Comparison of ENCODE assay signal across 1 cellular context in the genomic region with DNA sequence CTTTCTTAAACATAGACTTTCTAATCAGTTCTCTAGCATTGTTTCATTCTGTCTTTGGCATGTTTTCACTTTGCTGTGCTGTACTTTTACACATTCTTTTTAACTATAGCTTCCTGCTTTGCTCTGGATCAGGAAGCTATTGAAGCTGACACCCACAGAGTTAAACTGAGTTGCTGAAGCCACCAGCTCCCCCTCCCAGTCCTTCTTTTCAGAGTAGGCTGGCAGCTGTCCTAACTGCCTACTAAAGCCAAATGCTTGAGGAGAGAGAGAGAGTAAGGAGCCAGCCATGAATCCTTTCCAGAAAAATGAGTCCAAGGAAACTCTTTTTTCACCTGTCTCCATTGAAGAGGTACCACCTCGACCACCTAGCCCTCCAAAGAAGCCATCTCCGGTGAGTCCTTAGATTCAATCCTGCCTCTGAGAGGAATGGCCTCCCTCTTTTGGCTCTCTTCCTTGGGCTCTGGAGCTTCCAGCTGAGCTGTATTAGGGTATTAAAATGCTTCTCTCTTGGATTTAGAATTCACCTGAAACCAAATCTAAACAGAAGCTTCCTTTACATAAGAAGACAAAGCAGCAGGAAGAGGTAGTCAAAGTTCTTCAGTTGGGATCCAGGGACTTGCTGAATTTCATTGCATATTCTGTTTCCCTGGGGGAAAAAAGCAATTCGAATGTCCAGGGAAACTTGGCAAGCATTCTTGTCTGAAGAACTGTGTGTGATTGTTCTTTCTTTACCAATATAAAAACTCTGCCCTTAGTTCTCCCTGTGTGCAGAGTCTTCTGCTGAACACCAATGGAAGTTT.
TF ChIP-seq lines count a peak whose summit lies in the region.

A gene with protein sequence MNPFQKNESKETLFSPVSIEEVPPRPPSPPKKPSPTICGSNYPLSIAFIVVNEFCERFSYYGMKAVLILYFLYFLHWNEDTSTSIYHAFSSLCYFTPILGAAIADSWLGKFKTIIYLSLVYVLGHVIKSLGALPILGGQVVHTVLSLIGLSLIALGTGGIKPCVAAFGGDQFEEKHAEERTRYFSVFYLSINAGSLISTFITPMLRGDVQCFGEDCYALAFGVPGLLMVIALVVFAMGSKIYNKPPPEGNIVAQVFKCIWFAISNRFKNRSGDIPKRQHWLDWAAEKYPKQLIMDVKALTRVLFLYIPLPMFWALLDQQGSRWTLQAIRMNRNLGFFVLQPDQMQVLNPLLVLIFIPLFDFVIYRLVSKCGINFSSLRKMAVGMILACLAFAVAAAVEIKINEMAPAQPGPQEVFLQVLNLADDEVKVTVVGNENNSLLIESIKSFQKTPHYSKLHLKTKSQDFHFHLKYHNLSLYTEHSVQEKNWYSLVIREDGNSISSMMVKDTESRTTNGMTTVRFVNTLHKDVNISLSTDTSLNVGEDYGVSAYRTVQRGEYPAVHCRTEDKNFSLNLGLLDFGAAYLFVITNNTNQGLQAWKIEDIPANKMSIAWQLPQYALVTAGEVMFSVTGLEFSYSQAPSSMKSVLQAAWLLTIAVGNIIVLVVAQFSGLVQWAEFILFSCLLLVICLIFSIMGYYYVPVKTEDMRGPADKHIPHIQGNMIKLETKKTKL (plus strand): TSS at position 211 of the 800 bp plus-strand sequence. CDS start 76 bp downstream, at position 287.

TF ChIP-seq in SK-N-SH treated with all-trans-retinoic acid at 6 μM for 48 hours, 23 proteins besides CTCF, POLR2A, EP300 and RAD21 (continued from another document):
- TF ChIP-seq, protein P1, sequence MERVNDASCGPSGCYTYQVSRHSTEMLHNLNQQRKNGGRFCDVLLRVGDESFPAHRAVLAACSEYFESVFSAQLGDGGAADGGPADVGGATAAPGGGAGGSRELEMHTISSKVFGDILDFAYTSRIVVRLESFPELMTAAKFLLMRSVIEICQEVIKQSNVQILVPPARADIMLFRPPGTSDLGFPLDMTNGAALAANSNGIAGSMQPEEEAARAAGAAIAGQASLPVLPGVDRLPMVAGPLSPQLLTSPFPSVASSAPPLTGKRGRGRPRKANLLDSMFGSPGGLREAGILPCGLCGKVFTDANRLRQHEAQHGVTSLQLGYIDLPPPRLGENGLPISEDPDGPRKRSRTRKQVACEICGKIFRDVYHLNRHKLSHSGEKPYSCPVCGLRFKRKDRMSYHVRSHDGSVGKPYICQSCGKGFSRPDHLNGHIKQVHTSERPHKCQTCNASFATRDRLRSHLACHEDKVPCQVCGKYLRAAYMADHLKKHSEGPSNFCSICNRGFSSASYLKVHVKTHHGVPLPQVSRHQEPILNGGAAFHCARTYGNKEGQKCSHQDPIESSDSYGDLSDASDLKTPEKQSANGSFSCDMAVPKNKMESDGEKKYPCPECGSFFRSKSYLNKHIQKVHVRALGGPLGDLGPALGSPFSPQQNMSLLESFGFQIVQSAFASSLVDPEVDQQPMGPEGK (CRISPR knock-in tag; IDR thresholded peaks at IDR 0.05; ENCODE audit: borderline replicate concordance): no peak
- no peak for TF ChIP-seq ZC3H10 (CRISPR knock-in tag; IDR thresholded peaks at IDR 0.05)
- no peak for TF ChIP-seq BACH2 (CRISPR knock-in tag; IDR thresholded peaks at IDR 0.05; ENCODE audit: borderline replicate concordance)
- no peak for TF ChIP-seq RARB (CRISPR knock-in tag; IDR thresholded peaks at IDR 0.05)
- no peak for TF ChIP-seq ZFP3 (CRISPR knock-in tag; IDR thresholded peaks at IDR 0.05)
- no peak for TF ChIP-seq ZNF70 (CRISPR knock-in tag; IDR thresholded peaks at IDR 0.05)
- TF ChIP-seq ZNF565 (CRISPR knock-in tag; conservative IDR thresholded peaks at IDR 0.05; ENCODE audit: low read depth): no peak
- TF ChIP-seq, protein P2, sequence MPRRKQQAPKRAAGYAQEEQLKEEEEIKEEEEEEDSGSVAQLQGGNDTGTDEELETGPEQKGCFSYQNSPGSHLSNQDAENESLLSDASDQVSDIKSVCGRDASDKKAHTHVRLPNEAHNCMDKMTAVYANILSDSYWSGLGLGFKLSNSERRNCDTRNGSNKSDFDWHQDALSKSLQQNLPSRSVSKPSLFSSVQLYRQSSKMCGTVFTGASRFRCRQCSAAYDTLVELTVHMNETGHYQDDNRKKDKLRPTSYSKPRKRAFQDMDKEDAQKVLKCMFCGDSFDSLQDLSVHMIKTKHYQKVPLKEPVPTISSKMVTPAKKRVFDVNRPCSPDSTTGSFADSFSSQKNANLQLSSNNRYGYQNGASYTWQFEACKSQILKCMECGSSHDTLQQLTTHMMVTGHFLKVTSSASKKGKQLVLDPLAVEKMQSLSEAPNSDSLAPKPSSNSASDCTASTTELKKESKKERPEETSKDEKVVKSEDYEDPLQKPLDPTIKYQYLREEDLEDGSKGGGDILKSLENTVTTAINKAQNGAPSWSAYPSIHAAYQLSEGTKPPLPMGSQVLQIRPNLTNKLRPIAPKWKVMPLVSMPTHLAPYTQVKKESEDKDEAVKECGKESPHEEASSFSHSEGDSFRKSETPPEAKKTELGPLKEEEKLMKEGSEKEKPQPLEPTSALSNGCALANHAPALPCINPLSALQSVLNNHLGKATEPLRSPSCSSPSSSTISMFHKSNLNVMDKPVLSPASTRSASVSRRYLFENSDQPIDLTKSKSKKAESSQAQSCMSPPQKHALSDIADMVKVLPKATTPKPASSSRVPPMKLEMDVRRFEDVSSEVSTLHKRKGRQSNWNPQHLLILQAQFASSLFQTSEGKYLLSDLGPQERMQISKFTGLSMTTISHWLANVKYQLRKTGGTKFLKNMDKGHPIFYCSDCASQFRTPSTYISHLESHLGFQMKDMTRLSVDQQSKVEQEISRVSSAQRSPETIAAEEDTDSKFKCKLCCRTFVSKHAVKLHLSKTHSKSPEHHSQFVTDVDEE (CRISPR knock-in tag; IDR thresholded peaks at IDR 0.05): no peak
- TF ChIP-seq ESRRG (CRISPR knock-in tag; IDR thresholded peaks at IDR 0.05): no peak
- TF ChIP-seq ARNTL (CRISPR knock-in tag; IDR thresholded peaks at IDR 0.05; ENCODE audit: borderline replicate concordance, low read depth): no peak
- TF ChIP-seq ISL1 (CRISPR knock-in tag; IDR thresholded peaks at IDR 0.05): no peak
TF ChIP-seq in SK-N-SH treated with all-trans-retinoic acid at 6 μM for 48 hours: peak in this region for 0.
